Comparison of ENCODE assay signal across 16 cellular contexts in genomic region chr14:102248121-102248520, GRCh38.
"Had no signal": no experiment of that assay in that cellular context is flagged by ENCODE, and none has a peak within 500 bp of the region (broad histone marks: within the 10 kb centered on the region; RNA-seq: fewer than 3 reads in every experiment).

No MANE protein-coding gene starts in this region.

- H3K9me3 Mint-ChIP-seq: activated T-cell treated with anti-CD3 and anti-CD28 coated beads, Interleukin-2, amount 50 U/mL, for 4 hours; naive B cell; stimulated activated naive CD8-positive, alpha-beta T cell treated with anti-CD3 and anti-CD28 coated beads, Interleukin-15, amount 100 ng/mL, for 72 hours had no signal

- H3K27me3 ChIP-seq: ovary, testis, upper lobe of left lung had no signal

- H3K4me3 ChIP-seq: lung, ovary, testis, upper lobe of left lung had no signal

- ATAC-seq: activated T-cell treated with anti-CD3 and anti-CD28 coated beads, Interleukin-2, amount 50 U/mL, for 4 hours; esophagus mucosa; left colon; stimulated activated naive CD8-positive, alpha-beta T cell treated with anti-CD3 and anti-CD28 coated beads, Interleukin-15, amount 100 ng/mL, for 72 hours had no signal

- H3K4me1 Mint-ChIP-seq: naive B cell; stimulated activated naive CD8-positive, alpha-beta T cell treated with anti-CD3 and anti-CD28 coated beads, Interleukin-15, amount 100 ng/mL, for 72 hours had no signal

- H3K9me3 ChIP-seq: ovary, testis, upper lobe of left lung had no signal

- H3K36me3 ChIP-seq: ovary, upper lobe of left lung had no signal

- H3K27me3 Mint-ChIP-seq: naive B cell; stimulated activated naive CD8-positive, alpha-beta T cell treated with anti-CD3 and anti-CD28 coated beads, Interleukin-15, amount 100 ng/mL, for 72 hours had no signal

- DNase-seq: activated CD4-positive, alpha-beta T cell treated with anti-CD3 and anti-CD28 coated beads, Interleukin-2, amount 50 U/mL, for 48 hours; activated effector memory CD4-positive, alpha-beta T cell treated with Interleukin-2 at 50 U/mL for 16 hours; activated naive CD4-positive, alpha-beta T cell treated with anti-CD3 and anti-CD28 coated beads, Interleukin-2, amount 50 U/mL, for 16 hours; activated T-cell treated with anti-CD3 and anti-CD28 coated beads, Interleukin-2, amount 50 U/mL, for 4 hours; hippocampal formation; left colon; naive B cell; stimulated activated CD4-positive, alpha-beta T cell treated with anti-CD3 and anti-CD28 coated beads, Interleukin-1b, Interleukin-23, amount 100 ng/mL, for 48 hours; stimulated activated naive CD8-positive, alpha-beta T cell treated with anti-CD3 and anti-CD28 coated beads, Interleukin-15, amount 100 ng/mL, for 72 hours; T-helper 1 cell; T1000; testis; upper lobe of left lung had no signal

- H3K36me3 Mint-ChIP-seq: naive B cell had no signal

- H3K4me1 ChIP-seq: testis, upper lobe of left lung had no signal

- H3K27ac Mint-ChIP-seq: stimulated activated naive CD8-positive, alpha-beta T cell treated with anti-CD3 and anti-CD28 coated beads, Interleukin-15, amount 100 ng/mL, for 72 hours had no signal

- H3K27ac ChIP-seq: ovary, testis, upper lobe of left lung had no signal

- H3K4me3 Mint-ChIP-seq: activated T-cell treated with anti-CD3 and anti-CD28 coated beads, Interleukin-2, amount 50 U/mL, for 4 hours; naive B cell; stimulated activated naive CD8-positive, alpha-beta T cell treated with anti-CD3 and anti-CD28 coated beads, Interleukin-15, amount 100 ng/mL, for 72 hours had no signal
